In the genomic region with DNA sequence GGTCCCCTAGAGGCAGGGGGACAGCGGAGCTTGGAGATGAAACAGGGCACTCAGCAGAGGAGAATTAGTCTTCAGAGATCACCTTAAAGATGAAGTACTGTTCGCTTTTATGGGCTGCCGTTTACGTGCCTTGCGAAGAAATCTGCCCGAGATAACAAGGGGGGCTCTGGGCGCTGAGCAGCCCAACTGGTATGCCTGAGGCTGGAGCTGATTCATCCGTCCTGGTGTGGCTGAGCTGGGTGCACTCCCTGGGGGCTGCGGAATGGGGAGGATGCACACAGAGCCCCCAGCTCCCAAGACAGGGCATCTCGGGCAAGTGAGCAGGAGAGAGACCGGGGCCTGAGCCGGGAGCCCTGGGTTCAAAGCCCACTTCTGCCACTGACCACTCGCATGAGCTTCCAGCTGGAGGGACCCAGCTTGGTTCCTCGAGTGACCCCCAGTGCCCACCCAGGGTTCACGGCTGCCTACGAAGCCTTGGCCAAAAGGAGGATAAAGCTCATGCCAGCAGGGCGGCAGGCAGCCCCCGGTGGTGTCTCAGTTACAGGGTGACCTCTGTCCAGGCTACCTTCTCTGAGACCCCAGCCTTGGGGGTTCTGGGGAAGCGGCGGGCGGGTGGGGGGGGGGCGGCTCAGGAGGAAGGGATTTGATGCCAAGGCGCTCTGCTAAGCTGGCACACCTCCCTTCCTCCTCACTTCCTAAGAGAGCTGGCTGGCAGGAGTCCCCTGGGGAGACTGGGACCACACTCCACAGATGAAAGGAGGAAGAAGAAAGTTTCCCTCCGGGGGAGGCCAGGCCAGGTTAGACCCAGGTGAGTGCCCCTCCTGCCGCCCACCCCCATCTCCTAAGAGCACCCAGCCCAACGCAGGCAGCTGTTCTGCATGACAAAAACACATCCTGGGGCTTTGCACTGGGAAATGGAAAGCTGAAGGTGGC, we compare ENCODE assay signal across 2 cellular contexts.
A peak's percentile ranks its signal among the peaks of the same experiment; 100 is the strongest.
TF ChIP-seq lines count a peak whose summit lies in the region.

No MANE protein-coding gene starts in this region.

TF ChIP-seq in GM23338, 12 proteins besides CTCF, POLR2A, EP300 and RAD21 (continued from another document):
- TF ChIP-seq EZH2phosphoT487 (IDR thresholded peaks at IDR 0.05; ENCODE audit: unreplicated experiment) = no peak
TF ChIP-seq in GM23338: peak in this region for 0.

TF ChIP-seq in SK-N-SH, 30 proteins besides CTCF, POLR2A, EP300 and RAD21 (continued from another document):
- TF ChIP-seq, protein P1, sequence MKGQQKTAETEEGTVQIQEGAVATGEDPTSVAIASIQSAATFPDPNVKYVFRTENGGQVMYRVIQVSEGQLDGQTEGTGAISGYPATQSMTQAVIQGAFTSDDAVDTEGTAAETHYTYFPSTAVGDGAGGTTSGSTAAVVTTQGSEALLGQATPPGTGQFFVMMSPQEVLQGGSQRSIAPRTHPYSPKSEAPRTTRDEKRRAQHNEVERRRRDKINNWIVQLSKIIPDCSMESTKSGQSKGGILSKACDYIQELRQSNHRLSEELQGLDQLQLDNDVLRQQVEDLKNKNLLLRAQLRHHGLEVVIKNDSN (IDR thresholded peaks at IDR 0.05; ENCODE audit: borderline replicate concordance, low read depth) = no peak
- TF ChIP-seq SMC3 (IDR thresholded peaks at IDR 0.05; ENCODE audit: low read depth, low read length) (no peak), NFIC (IDR thresholded peaks at IDR 0.05; ENCODE audit: borderline replicate concordance) (peak; percentile 35; the same call in 1 of the 2 replicates), GABPA (IDR thresholded peaks at IDR 0.05; ENCODE audit: low read depth) (no peak), CHD2 (IDR thresholded peaks at IDR 0.05; ENCODE audit: low read length, partially characterized antibody) (no peak), YY1 (IDR thresholded peaks at IDR 0.05; ENCODE audit: low read depth) (no peak), FOSL2 (IDR thresholded peaks at IDR 0.05; ENCODE audit: borderline replicate concordance, low read depth) (peak; percentile 79), FOXJ3 (CRISPR knock-in tag; IDR thresholded peaks at IDR 0.05) (no peak), FOXM1 (IDR thresholded peaks at IDR 0.05; ENCODE audit: low read depth) (no peak), RXRA (IDR thresholded peaks at IDR 0.05; ENCODE audit: borderline replicate concordance, low read depth) (no peak), NRF1 (IDR thresholded peaks at IDR 0.05; ENCODE audit: low read depth, low read length) (no peak), POLR2AphosphoS5 (IDR thresholded peaks at IDR 0.05; ENCODE audit: low read depth, low read length) (no peak), SIN3A (IDR thresholded peaks at IDR 0.05; ENCODE audit: borderline replicate concordance, low read depth, low read length) (no peak), RCOR1 (IDR thresholded peaks at IDR 0.05; ENCODE audit: low read length) (no peak), RFX5 (IDR thresholded peaks at IDR 0.05; ENCODE audit: low read length) (no peak), ELF1 (IDR thresholded peaks at IDR 0.05) (no peak), MEF2A (IDR thresholded peaks at IDR 0.05; ENCODE audit: borderline replicate concordance, low read depth) (no peak), TCF12 (IDR thresholded peaks at IDR 0.05) (0 out of 2 replicates have a peak, but pooled peaks have one; percentile 3)
- TF ChIP-seq, protein P2, sequence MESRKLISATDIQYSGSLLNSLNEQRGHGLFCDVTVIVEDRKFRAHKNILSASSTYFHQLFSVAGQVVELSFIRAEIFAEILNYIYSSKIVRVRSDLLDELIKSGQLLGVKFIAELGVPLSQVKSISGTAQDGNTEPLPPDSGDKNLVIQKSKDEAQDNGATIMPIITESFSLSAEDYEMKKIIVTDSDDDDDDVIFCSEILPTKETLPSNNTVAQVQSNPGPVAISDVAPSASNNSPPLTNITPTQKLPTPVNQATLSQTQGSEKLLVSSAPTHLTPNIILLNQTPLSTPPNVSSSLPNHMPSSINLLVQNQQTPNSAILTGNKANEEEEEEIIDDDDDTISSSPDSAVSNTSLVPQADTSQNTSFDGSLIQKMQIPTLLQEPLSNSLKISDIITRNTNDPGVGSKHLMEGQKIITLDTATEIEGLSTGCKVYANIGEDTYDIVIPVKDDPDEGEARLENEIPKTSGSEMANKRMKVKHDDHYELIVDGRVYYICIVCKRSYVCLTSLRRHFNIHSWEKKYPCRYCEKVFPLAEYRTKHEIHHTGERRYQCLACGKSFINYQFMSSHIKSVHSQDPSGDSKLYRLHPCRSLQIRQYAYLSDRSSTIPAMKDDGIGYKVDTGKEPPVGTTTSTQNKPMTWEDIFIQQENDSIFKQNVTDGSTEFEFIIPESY (IDR thresholded peaks at IDR 0.05; ENCODE audit: borderline replicate concordance, low read depth) = no peak
- TF ChIP-seq, protein P3, sequence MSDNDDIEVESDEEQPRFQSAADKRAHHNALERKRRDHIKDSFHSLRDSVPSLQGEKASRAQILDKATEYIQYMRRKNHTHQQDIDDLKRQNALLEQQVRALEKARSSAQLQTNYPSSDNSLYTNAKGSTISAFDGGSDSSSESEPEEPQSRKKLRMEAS (IDR thresholded peaks at IDR 0.05; ENCODE audit: low read depth) = no peak
- TF ChIP-seq, protein P4, sequence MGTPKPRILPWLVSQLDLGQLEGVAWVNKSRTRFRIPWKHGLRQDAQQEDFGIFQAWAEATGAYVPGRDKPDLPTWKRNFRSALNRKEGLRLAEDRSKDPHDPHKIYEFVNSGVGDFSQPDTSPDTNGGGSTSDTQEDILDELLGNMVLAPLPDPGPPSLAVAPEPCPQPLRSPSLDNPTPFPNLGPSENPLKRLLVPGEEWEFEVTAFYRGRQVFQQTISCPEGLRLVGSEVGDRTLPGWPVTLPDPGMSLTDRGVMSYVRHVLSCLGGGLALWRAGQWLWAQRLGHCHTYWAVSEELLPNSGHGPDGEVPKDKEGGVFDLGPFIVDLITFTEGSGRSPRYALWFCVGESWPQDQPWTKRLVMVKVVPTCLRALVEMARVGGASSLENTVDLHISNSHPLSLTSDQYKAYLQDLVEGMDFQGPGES (IDR thresholded peaks at IDR 0.05; ENCODE audit: low read depth, low read length) = no peak
- TF ChIP-seq, protein P5, sequence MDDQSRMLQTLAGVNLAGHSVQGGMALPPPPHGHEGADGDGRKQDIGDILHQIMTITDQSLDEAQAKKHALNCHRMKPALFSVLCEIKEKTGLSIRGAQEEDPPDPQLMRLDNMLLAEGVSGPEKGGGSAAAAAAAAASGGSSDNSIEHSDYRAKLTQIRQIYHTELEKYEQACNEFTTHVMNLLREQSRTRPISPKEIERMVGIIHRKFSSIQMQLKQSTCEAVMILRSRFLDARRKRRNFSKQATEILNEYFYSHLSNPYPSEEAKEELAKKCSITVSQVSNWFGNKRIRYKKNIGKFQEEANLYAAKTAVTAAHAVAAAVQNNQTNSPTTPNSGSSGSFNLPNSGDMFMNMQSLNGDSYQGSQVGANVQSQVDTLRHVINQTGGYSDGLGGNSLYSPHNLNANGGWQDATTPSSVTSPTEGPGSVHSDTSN (IDR thresholded peaks at IDR 0.05) = 0 out of 2 replicates have a peak, but pooled peaks have one; percentile 9
